ENCODE assay signal across 8 cellular contexts in the genomic region with DNA sequence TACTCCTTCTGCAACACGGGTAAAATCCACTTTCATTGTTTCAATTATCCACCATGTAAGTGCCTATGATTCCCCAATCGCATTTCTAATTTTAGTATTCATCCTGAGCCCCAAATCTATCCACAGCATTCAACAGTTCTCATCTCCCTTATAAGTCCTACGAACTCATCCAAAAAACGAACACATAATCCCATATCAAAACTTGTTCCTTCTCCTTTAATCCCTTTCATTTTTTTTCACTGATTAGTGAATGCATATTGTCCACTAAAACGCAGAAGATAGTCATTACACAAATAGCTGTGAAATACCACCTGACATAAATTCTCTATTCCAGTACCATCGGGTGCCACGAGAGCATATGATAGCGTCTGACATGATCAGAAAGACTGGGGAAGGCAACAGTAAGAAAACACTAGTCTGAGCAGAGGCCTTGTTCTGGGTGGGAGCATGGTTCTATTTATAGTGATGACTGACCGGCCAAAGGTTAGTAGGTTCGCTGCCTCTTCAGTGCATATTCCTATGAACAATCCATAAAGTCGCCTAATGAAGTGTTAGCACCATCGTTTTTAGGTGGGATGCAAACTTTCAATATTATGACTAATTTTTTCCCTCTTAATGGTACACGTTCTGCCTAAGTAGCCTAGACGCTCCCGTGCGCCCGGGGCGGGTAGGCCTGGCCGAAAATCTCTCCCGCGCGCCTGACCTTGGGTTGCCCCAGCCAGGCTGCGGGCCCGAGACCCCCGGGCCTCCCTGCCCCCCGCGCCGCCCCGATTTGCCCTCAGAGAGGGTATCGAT. TPM values are rescaled to one million over a fixed set of nuclear protein-coding genes. Genes with fewer than 3 reads are reported as not detected.
DNase-seq lines count a peak whose midpoint lies in the region; ATAC-seq lines count a peak whose summit lies in the region.

No MANE protein-coding gene starts in this region.

- H3K9me3 ChIP-seq in SJCRH30 (replicated peaks) = no peaks in the 10 kb centered on the region

- H3K27ac ChIP-seq in SJCRH30 (peak overlapping the region; percentile 99), caudate nucleus (ENCODE audit: low read depth, low read length) (peak overlapping the region; percentile 100)

- H3K4me1 ChIP-seq in SJCRH30 = peaks cover 16% of the 10 kb centered on the region

- DNase-seq in Ammon's horn (ENCODE audit: low spot score) (peak; percentile 12), SJCRH30 (peak; percentile 18 to 49), caudate nucleus (lab: John Stamatoyannopoulos, UW) (peak in 8 of 61 donors; percentile 14 to 64 (median 21)), kidney glomerular epithelial cell (lab: John Stamatoyannopoulos, UW) (peak; percentile 40), cortex of kidney (lab: John Stamatoyannopoulos, UW) (no peak)
- peak; percentile 43 for DNase-seq in stimulated activated CD4-positive, alpha-beta T cell treated with anti-CD3 and anti-CD28 coated beads, Interleukin-4, amount 100 ng/mL, for 24 hours

- H3K4me3 ChIP-seq in SJCRH30 = peak overlapping the region; percentile 92

- H3K36me3 ChIP-seq in SJCRH30 = peaks cover 20% of the 10 kb centered on the region

- H3K27me3 ChIP-seq in SJCRH30 = no peaks in the 10 kb centered on the region

- peak; percentile 1 for ATAC-seq in GM18868 (IDR thresholded peaks at IDR 0.05; ENCODE audit: unreplicated experiment)
- peak; percentile 10 for ATAC-seq in HG03280 (IDR thresholded peaks at IDR 0.05; ENCODE audit: unreplicated experiment)

RNA-seq across cellular contexts. Expression of a gene that starts 0.6 kb away (rescaled TPM):
- 229 and 258 TPM in 2 replicates for total RNA-seq in SJCRH30 (2014; rRNA removed; shearing (Covaris generic))

RNA-seq across cellular contexts. Expression of a gene that starts 0.7 kb away (rescaled TPM):
- total RNA-seq in SJCRH30 (2014; rRNA removed; shearing (Covaris generic)) = 48.6 and 55.7 TPM in 2 replicates
